Comparison of ENCODE assay signal across 22 cellular contexts in the genomic region with DNA sequence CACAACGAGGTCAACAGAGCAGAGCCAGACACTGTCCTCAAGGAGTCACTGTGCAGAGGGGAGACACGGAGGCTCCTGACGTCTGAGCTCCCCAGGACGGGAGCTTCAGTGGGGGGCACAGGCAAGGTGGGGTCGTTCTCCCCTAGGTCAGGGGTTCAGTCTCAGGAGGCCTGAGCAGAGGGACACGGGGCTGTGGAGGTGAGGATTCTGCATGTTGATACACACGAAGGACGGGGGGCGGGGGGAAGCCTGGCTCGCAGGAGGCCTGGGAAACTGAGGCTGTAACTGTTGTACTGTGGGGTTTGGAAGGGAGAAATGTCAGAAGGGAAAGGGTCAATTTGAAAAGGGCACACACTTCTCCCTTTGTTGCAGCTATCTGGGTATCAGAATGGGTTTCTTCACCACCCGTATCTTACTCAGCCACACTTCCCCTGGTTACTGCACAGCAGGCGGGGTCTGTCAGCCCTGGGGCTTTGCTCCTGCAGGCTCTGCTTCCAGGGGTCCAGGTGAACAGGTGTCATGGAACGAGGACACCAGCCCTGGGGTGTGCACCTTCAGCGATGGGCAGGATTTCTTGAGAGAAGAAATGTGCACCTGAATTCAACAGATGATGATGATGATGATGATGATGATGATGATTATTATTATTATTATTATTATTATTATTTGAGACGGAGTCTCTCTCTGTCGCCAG. TPM values are rescaled to one million over a fixed set of nuclear protein-coding genes. Genes with fewer than 3 reads are reported as not detected.
A peak's percentile ranks its signal among the peaks of the same experiment; 100 is the strongest.
DNase-seq lines count a peak whose midpoint lies in the region; ATAC-seq, FAIRE-seq and TF ChIP-seq lines count a peak whose summit lies in the region.
"Had no signal": no experiment of that assay in that cellular context is flagged by ENCODE, and none has a peak within 500 bp of the region (broad histone marks: within the 10 kb centered on the region; RNA-seq: fewer than 3 reads in every experiment).

No MANE protein-coding gene starts in this region.

- H2AFZ ChIP-seq in HepG2 (ENCODE audit: low read length) (no peak overlapping the region), trophoblast cell (ENCODE audit: insufficient read depth, low read length, poor library complexity) (no peak overlapping the region)

- TF ChIP-seq EP300 in HepG2 (IDR thresholded peaks at IDR 0.05; ENCODE audit: low read depth in 2 of 2, low read length in 2 of 2) (no peak), HepG2 (CRISPR knock-in tag; IDR thresholded peaks at IDR 0.05; ENCODE audit: borderline replicate concordance) (no peak)

- TF ChIP-seq CTCF in HepG2 (CRISPR knock-in tag; IDR thresholded peaks at IDR 0.05) = no peak
- no peak for TF ChIP-seq CTCF in right lobe of liver (IDR thresholded peaks at IDR 0.05)

- no peak overlapping the region for H3K23ac ChIP-seq in trophoblast cell (ENCODE audit: low read length)

- no peak overlapping the region for H3K9ac ChIP-seq in HepG2 (ENCODE audit: insufficient read depth, low read depth, low read length)
- no peak overlapping the region for H3K9ac ChIP-seq in trophoblast cell (ENCODE audit: low read length)

- H3K14ac ChIP-seq in trophoblast cell (ENCODE audit: low read length) = no peak overlapping the region

- no peak overlapping the region for H2BK5ac ChIP-seq in trophoblast cell (ENCODE audit: low read depth, low read length, poor library complexity)

- H3K4ac ChIP-seq in trophoblast cell (ENCODE audit: low read depth, low read length) = no peak overlapping the region

- H3K4me3 ChIP-seq in HepG2 (replicated peaks in 1 of 3; ENCODE audit: insufficient read depth in 1 of 3, low read depth in 2 of 3, low read length in 3 of 3) = no peak overlapping the region
- H3K4me3 ChIP-seq in right lobe of liver = no peak overlapping the region
- H3K4me3 ChIP-seq in trophoblast cell (ENCODE audit: low read depth, low read length) = no peak overlapping the region

- H3K4me1 ChIP-seq in HepG2 (ENCODE audit: insufficient read depth, low read length) (peaks cover 18% of the 10 kb centered on the region; the same call in 1 of the 2 replicates), right lobe of liver (no peaks in the 10 kb centered on the region), trophoblast cell (ENCODE audit: control insufficient read depth in 1 of 2, insufficient read depth in 2 of 2, low read length in 2 of 2) (no peaks in the 10 kb centered on the region)
- H3K4me1 ChIP-seq: BE2C had no signal

- intact Hi-C loops in HepG2 (cut with micrococcal nuclease; ENCODE audit: unreplicated experiment) = no loop called here
- intact Hi-C loops in right lobe of liver (cut with DNase I) = no loop called here
- intact Hi-C loops in posterior vena cava (cut with DNase I) = loop anchor here in 1 of 2 donors (5.0 kb wide), 1 partner anchor 1873 kb away; the partner anchor contains the start of gene ZNF845

- DNase-seq in HepG2 (ENCODE audit: low spot score) = no peak
- no peak for DNase-seq in right lobe of liver
- DNase-seq in caudate nucleus (lab: John Stamatoyannopoulos, UW) = no peak
- peak; percentile 66 for DNase-seq in posterior vena cava (ENCODE audit: low spot score)
- DNase-seq in NCI-H524 (lab: John Stamatoyannopoulos, UW) = no peak
- DNase-seq in trophoblast cell = no peak
- DNase-seq: BE2C; CD4-positive, CD25-positive, alpha-beta regulatory T cell; COR-L47; DMS 273 treated with DMSO at 0.1 percent for 48 hours; DND-41; GOT3; KBM-7; NCI-H1105; NCI-H510A; NCI-H774; OCI-M1; Right ventricle myocardium superior had no signal

- H3K18ac ChIP-seq in trophoblast cell (ENCODE audit: low read length) = no peak overlapping the region

- POLR2A ChIA-PET in HepG2 (lab: Yijun Ruan, JAX) = no interaction called here

- 17% methylated on average over 13 of the region's 16 CpGs for WGBS in HepG2 (ENCODE audit: low lambda C conversion rate)
- 69% methylated on average over 10 of the region's 16 CpGs for WGBS in right lobe of liver (ENCODE audit: insufficient coverage, low coverage, low lambda C conversion rate, missing lambda C conversion rate)
- no CpG with 5 or more reads among the region's 16 CpGs for WGBS in trophoblast cell (ENCODE audit: extremely low coverage, insufficient coverage, insufficient read length)

- FAIRE-seq in HepG2 (lab: Jason Lieb, UNC) = no peak
- FAIRE-seq: A204.1 had no signal

- no peak overlapping the region for H4K12ac ChIP-seq in trophoblast cell (ENCODE audit: low read depth, low read length)

- no peak overlapping the region for H2BK12ac ChIP-seq in trophoblast cell (ENCODE audit: low read length)

- ATAC-seq in HepG2 (no peak), right lobe of liver (no peak), GM19467 (IDR thresholded peaks at IDR 0.05; ENCODE audit: unreplicated experiment) (no peak)
- ATAC-seq: HCT116 had no signal

- H3K9me3 ChIP-seq in HepG2 (ENCODE audit: low read length) = no peaks in the 10 kb centered on the region
- no peaks in the 10 kb centered on the region for H3K9me3 ChIP-seq in right lobe of liver
- peaks cover 29% of the 10 kb centered on the region for H3K9me3 ChIP-seq in trophoblast cell (ENCODE audit: insufficient read depth, low read depth, low read length)
- H3K9me3 ChIP-seq: BE2C had no signal

- H3K27ac ChIP-seq in HepG2 (ENCODE audit: extremely low read length, insufficient read depth, low read length) (no peak overlapping the region), right lobe of liver (no peak overlapping the region), caudate nucleus (ENCODE audit: low read depth, low read length) (peak overlapping the region; percentile 6), trophoblast cell (ENCODE audit: low read depth, low read length) (no peak overlapping the region)

- no peaks in the 10 kb centered on the region for H4K20me1 ChIP-seq in HepG2 (ENCODE audit: insufficient read depth, low read length)

- in situ Hi-C loops in HepG2 (cut with HindIII; ENCODE audit: extremely low pct_ligation_motif_present, low pct_unique_long_range_greater_than_20kb) = no loop called here

- TF ChIP-seq POLR2A in HepG2 (IDR thresholded peaks at IDR 0.05; ENCODE audit: insufficient read depth in 1 of 2, low read depth in 2 of 2, low read length in 2 of 2) = no peak
- no peak for TF ChIP-seq POLR2A in right lobe of liver (IDR thresholded peaks at IDR 0.05)

- peaks cover 9 to 53% of the 10 kb centered on the region in 2 experiments; a peak in 4 of 5 replicates for H3K27me3 ChIP-seq in HepG2 (ENCODE audit: control insufficient read depth in 1 of 2, insufficient read depth in 2 of 2, low read length in 2 of 2)
- no peaks in the 10 kb centered on the region for H3K27me3 ChIP-seq in right lobe of liver
- H3K27me3 ChIP-seq in trophoblast cell (ENCODE audit: insufficient read depth, low read length) = no peaks in the 10 kb centered on the region

- no peak overlapping the region for H4K91ac ChIP-seq in trophoblast cell (ENCODE audit: low read depth, low read length)

- H2AK5ac ChIP-seq in trophoblast cell (ENCODE audit: low read length) = no peak overlapping the region

- CTCF ChIA-PET in HepG2 (lab: Yijun Ruan, JAX; ENCODE audit: low intra/inter-chr PET ratio, low total read pairs) = no interaction called here

- H3K79me2 ChIP-seq in HepG2 (ENCODE audit: insufficient read depth, low read length) (no peaks in the 10 kb centered on the region), trophoblast cell (ENCODE audit: control insufficient read depth, insufficient read depth, low read length, poor library complexity) (no peaks in the 10 kb centered on the region)

- H4K8ac ChIP-seq in trophoblast cell (ENCODE audit: low read depth, low read length) = no peak overlapping the region

- no peak for TF ChIP-seq RAD21 in HepG2 (CRISPR knock-in tag; IDR thresholded peaks at IDR 0.05)

- no TSS peak for BruUV-seq in HepG2 (replicated peaks; lab: Mats Ljungman, UMichigan)

- no peak overlapping the region for H2BK120ac ChIP-seq in trophoblast cell (ENCODE audit: insufficient read depth, low read length, poor library complexity)

- H3K4me2 ChIP-seq in HepG2 (ENCODE audit: low read depth, low read length) (no peak overlapping the region), trophoblast cell (ENCODE audit: low read length) (no peak overlapping the region)

- H3K79me1 ChIP-seq in trophoblast cell (ENCODE audit: low read length) = peaks cover 1% of the 10 kb centered on the region

- no peaks in the 10 kb centered on the region for H3K36me3 ChIP-seq in HepG2 (replicated peaks in 1 of 2; ENCODE audit: control insufficient read depth in 1 of 2, insufficient read depth in 2 of 2, low read length in 2 of 2)
- H3K36me3 ChIP-seq in right lobe of liver = no peaks in the 10 kb centered on the region
- H3K36me3 ChIP-seq in trophoblast cell (ENCODE audit: control insufficient read depth in 1 of 2, insufficient read depth in 2 of 2, low read length in 2 of 2) = no peaks in the 10 kb centered on the region
- H3K36me3 ChIP-seq: BE2C had no signal

RNA-seq across cellular contexts. Expression of gene SIGLEC8, which starts 0.8 kb away (rescaled TPM):
- not detected in 2 replicates for total RNA-seq in HepG2 (2016; rRNA removed; fragmentation: Illumina TruSeq; extraction: Trizol)
- not detected in 2 replicates for total RNA-seq in HepG2 (2016; cell fraction: cytosol; rRNA removed; fragmentation: Illumina TruSeq; extraction: Trizol; ENCODE audit: low read depth)
- not detected in 2 replicates for total RNA-seq in HepG2 (2016; cell fraction: insoluble cytoplasmic fraction; rRNA removed; fragmentation: Illumina TruSeq; extraction: Trizol)
- not detected in 2 replicates for total RNA-seq in HepG2 (2016; cell fraction: membrane; rRNA removed; fragmentation: Illumina TruSeq; extraction: Trizol)
- not detected in 2 replicates for total RNA-seq in HepG2 (2016; cell fraction: nucleus; rRNA removed; fragmentation: Illumina TruSeq; extraction: Trizol)
- not detected in 2 replicates for polyA plus RNA-seq in HepG2 (2011; rRNA removed)
- polyA plus RNA-seq in HepG2 (2011; cell fraction: cytosol; rRNA removed) = not detected in 2 replicates
- polyA plus RNA-seq in HepG2 (2011; cell fraction: nucleus; rRNA removed) = not detected in 2 replicates
- not detected in 2 replicates for polyA plus RNA-seq in HepG2 (2012)
- polyA plus RNA-seq in HepG2 (2016; cell fraction: cytosol; fragmentation: Illumina TruSeq; extraction: Trizol; ENCODE audit: low read depth) = not detected in 2 replicates
- polyA plus RNA-seq in HepG2 (2016; cell fraction: insoluble cytoplasmic fraction; fragmentation: Illumina TruSeq; extraction: Trizol; ENCODE audit: low read depth) = not detected in 2 replicates
- polyA plus RNA-seq in HepG2 (2016; cell fraction: membrane; fragmentation: Illumina TruSeq; extraction: Trizol; ENCODE audit: low read depth) = not detected in 2 replicates
- polyA plus RNA-seq in HepG2 (2016; cell fraction: nucleus; fragmentation: Illumina TruSeq; extraction: Trizol; ENCODE audit: insufficient read depth, low read depth) = not detected in 2 replicates
- not detected in 2 replicates for polyA minus RNA-seq in HepG2 (2011; rRNA and poly(A)+ RNA removed; ENCODE audit: low replicate concordance)
- not detected in 2 replicates for polyA minus RNA-seq in HepG2 (2011; cell fraction: cytosol; rRNA and poly(A)+ RNA removed)
- polyA minus RNA-seq in HepG2 (2011; cell fraction: nucleus; rRNA and poly(A)+ RNA removed) = not detected in 2 replicates
- total RNA-seq in right lobe of liver = 1 to 10 TPM in 1 of 6 experiments, under 1 TPM in 5; 0.31 to 1.4 (median 0.71) TPM
- under 1 TPM; 0.19 to 0.42 TPM for total RNA-seq in posterior vena cava
- not detected in 2 replicates for polyA plus RNA-seq in trophoblast cell (2013)
- total RNA-seq: CD4-positive, CD25-positive, alpha-beta regulatory T cell; G401 had no signal
- polyA plus RNA-seq: CD4-positive, CD25-positive, alpha-beta regulatory T cell had no signal

RNA-seq across cellular contexts. Expression of gene CEACAM18, which starts 19.3 kb away (rescaled TPM):
- not detected in 2 replicates for total RNA-seq in HepG2 (2016; rRNA removed; fragmentation: Illumina TruSeq; extraction: Trizol)
- not detected in 2 replicates for total RNA-seq in HepG2 (2016; cell fraction: cytosol; rRNA removed; fragmentation: Illumina TruSeq; extraction: Trizol; ENCODE audit: low read depth)
- not detected in 2 replicates for total RNA-seq in HepG2 (2016; cell fraction: insoluble cytoplasmic fraction; rRNA removed; fragmentation: Illumina TruSeq; extraction: Trizol)
- total RNA-seq in HepG2 (2016; cell fraction: membrane; rRNA removed; fragmentation: Illumina TruSeq; extraction: Trizol) = not detected in 2 replicates
- total RNA-seq in HepG2 (2016; cell fraction: nucleus; rRNA removed; fragmentation: Illumina TruSeq; extraction: Trizol) = not detected in 2 replicates
- not detected in 2 replicates for polyA plus RNA-seq in HepG2 (2011; rRNA removed)
- not detected in 2 replicates for polyA plus RNA-seq in HepG2 (2011; cell fraction: cytosol; rRNA removed)
- polyA plus RNA-seq in HepG2 (2011; cell fraction: nucleus; rRNA removed) = not detected in 2 replicates
- not detected in 2 replicates for polyA plus RNA-seq in HepG2 (2012)
- not detected in 2 replicates for polyA plus RNA-seq in HepG2 (2016; cell fraction: cytosol; fragmentation: Illumina TruSeq; extraction: Trizol; ENCODE audit: low read depth)
- polyA plus RNA-seq in HepG2 (2016; cell fraction: insoluble cytoplasmic fraction; fragmentation: Illumina TruSeq; extraction: Trizol; ENCODE audit: low read depth) = not detected in 2 replicates
- polyA plus RNA-seq in HepG2 (2016; cell fraction: membrane; fragmentation: Illumina TruSeq; extraction: Trizol; ENCODE audit: low read depth) = not detected in 2 replicates
- not detected in 2 replicates for polyA plus RNA-seq in HepG2 (2016; cell fraction: nucleus; fragmentation: Illumina TruSeq; extraction: Trizol; ENCODE audit: insufficient read depth, low read depth)
- not detected in 2 replicates for polyA minus RNA-seq in HepG2 (2011; rRNA and poly(A)+ RNA removed; ENCODE audit: low replicate concordance)
- not detected in 2 replicates for polyA minus RNA-seq in HepG2 (2011; cell fraction: cytosol; rRNA and poly(A)+ RNA removed)
- polyA minus RNA-seq in HepG2 (2011; cell fraction: nucleus; rRNA and poly(A)+ RNA removed) = not detected in 2 replicates
- total RNA-seq in right lobe of liver = not detected
- not detected for total RNA-seq in posterior vena cava
- polyA plus RNA-seq in trophoblast cell (2013) = not detected in 2 replicates
- total RNA-seq: CD4-positive, CD25-positive, alpha-beta regulatory T cell; G401; Right ventricle myocardium superior had no signal
- polyA plus RNA-seq: CD4-positive, CD25-positive, alpha-beta regulatory T cell had no signal

RNA-seq across cellular contexts. Expression of gene SIGLEC10, which starts 41.6 kb away (rescaled TPM):
- total RNA-seq in HepG2 (2016; rRNA removed; fragmentation: Illumina TruSeq; extraction: Trizol) = not detected in 2 replicates
- not detected in 2 replicates for total RNA-seq in HepG2 (2016; cell fraction: cytosol; rRNA removed; fragmentation: Illumina TruSeq; extraction: Trizol; ENCODE audit: low read depth)
- total RNA-seq in HepG2 (2016; cell fraction: insoluble cytoplasmic fraction; rRNA removed; fragmentation: Illumina TruSeq; extraction: Trizol) = not detected in 2 replicates
- total RNA-seq in HepG2 (2016; cell fraction: membrane; rRNA removed; fragmentation: Illumina TruSeq; extraction: Trizol) = not detected in 2 replicates
- total RNA-seq in HepG2 (2016; cell fraction: nucleus; rRNA removed; fragmentation: Illumina TruSeq; extraction: Trizol) = not detected in 2 replicates
- not detected in 2 replicates for polyA plus RNA-seq in HepG2 (2011; rRNA removed)
- polyA plus RNA-seq in HepG2 (2011; cell fraction: cytosol; rRNA removed) = not detected in 2 replicates
- polyA plus RNA-seq in HepG2 (2011; cell fraction: nucleus; rRNA removed) = not detected in 2 replicates
- 0.17 and 0.20 TPM in 2 replicates for polyA plus RNA-seq in HepG2 (2012)
- not detected in 2 replicates for polyA plus RNA-seq in HepG2 (2016; cell fraction: cytosol; fragmentation: Illumina TruSeq; extraction: Trizol; ENCODE audit: low read depth)
- not detected in 2 replicates for polyA plus RNA-seq in HepG2 (2016; cell fraction: insoluble cytoplasmic fraction; fragmentation: Illumina TruSeq; extraction: Trizol; ENCODE audit: low read depth)
- polyA plus RNA-seq in HepG2 (2016; cell fraction: membrane; fragmentation: Illumina TruSeq; extraction: Trizol; ENCODE audit: low read depth) = not detected in 2 replicates
- not detected in 2 replicates for polyA plus RNA-seq in HepG2 (2016; cell fraction: nucleus; fragmentation: Illumina TruSeq; extraction: Trizol; ENCODE audit: insufficient read depth, low read depth)
- not detected in 2 replicates for polyA minus RNA-seq in HepG2 (2011; rRNA and poly(A)+ RNA removed; ENCODE audit: low replicate concordance)
- polyA minus RNA-seq in HepG2 (2011; cell fraction: cytosol; rRNA and poly(A)+ RNA removed) = not detected in 2 replicates
- not detected in 2 replicates for polyA minus RNA-seq in HepG2 (2011; cell fraction: nucleus; rRNA and poly(A)+ RNA removed)
- total RNA-seq in right lobe of liver = 10 to 100 TPM in 2 of 6 experiments, 1 to 10 TPM in 4; 2.0 to 12.4 (median 5.6) TPM
- total RNA-seq in posterior vena cava = 10 to 100 TPM in 1 of 2 donors, 1 to 10 TPM in 1; 3.3 to 13.5 TPM
- 0.03 TPM in 1 of 2 replicates, not detected in the other for polyA plus RNA-seq in trophoblast cell (2013)
- total RNA-seq: G401 had no signal

RNA-seq across cellular contexts. Expression of gene SIGLEC12, which starts 42.6 kb away (rescaled TPM):
- total RNA-seq in HepG2 (2016; rRNA removed; fragmentation: Illumina TruSeq; extraction: Trizol) (not detected in 2 replicates), right lobe of liver (under 1 TPM in 5 of 6 experiments, not detected in 1; 0.12 to 0.63 (median 0.33) TPM), posterior vena cava (under 1 TPM; 0.42 to 1.00 TPM)
- total RNA-seq in HepG2 (2016; cell fraction: cytosol; rRNA removed; fragmentation: Illumina TruSeq; extraction: Trizol; ENCODE audit: low read depth) = not detected in 2 replicates
- not detected in 2 replicates for total RNA-seq in HepG2 (2016; cell fraction: insoluble cytoplasmic fraction; rRNA removed; fragmentation: Illumina TruSeq; extraction: Trizol)
- not detected in 2 replicates for total RNA-seq in HepG2 (2016; cell fraction: membrane; rRNA removed; fragmentation: Illumina TruSeq; extraction: Trizol)
- not detected in 2 replicates for total RNA-seq in HepG2 (2016; cell fraction: nucleus; rRNA removed; fragmentation: Illumina TruSeq; extraction: Trizol)
- not detected in 2 replicates for polyA plus RNA-seq in HepG2 (2011; rRNA removed)
- polyA plus RNA-seq in HepG2 (2011; cell fraction: cytosol; rRNA removed) = not detected in 2 replicates
- not detected in 2 replicates for polyA plus RNA-seq in HepG2 (2011; cell fraction: nucleus; rRNA removed)
- polyA plus RNA-seq in HepG2 (2012) = not detected in 2 replicates
- not detected in 2 replicates for polyA plus RNA-seq in HepG2 (2016; cell fraction: cytosol; fragmentation: Illumina TruSeq; extraction: Trizol; ENCODE audit: low read depth)
- not detected in 2 replicates for polyA plus RNA-seq in HepG2 (2016; cell fraction: insoluble cytoplasmic fraction; fragmentation: Illumina TruSeq; extraction: Trizol; ENCODE audit: low read depth)
- polyA plus RNA-seq in HepG2 (2016; cell fraction: membrane; fragmentation: Illumina TruSeq; extraction: Trizol; ENCODE audit: low read depth) = not detected in 2 replicates
- not detected in 2 replicates for polyA plus RNA-seq in HepG2 (2016; cell fraction: nucleus; fragmentation: Illumina TruSeq; extraction: Trizol; ENCODE audit: insufficient read depth, low read depth)
- not detected in 2 replicates for polyA minus RNA-seq in HepG2 (2011; rRNA and poly(A)+ RNA removed; ENCODE audit: low replicate concordance)
- not detected in 2 replicates for polyA minus RNA-seq in HepG2 (2011; cell fraction: cytosol; rRNA and poly(A)+ RNA removed)
- not detected in 2 replicates for polyA minus RNA-seq in HepG2 (2011; cell fraction: nucleus; rRNA and poly(A)+ RNA removed)
- polyA plus RNA-seq in trophoblast cell (2013) = not detected in 2 replicates
- total RNA-seq: CD4-positive, CD25-positive, alpha-beta regulatory T cell; G401; Right ventricle myocardium superior had no signal
